Comparison of ENCODE assay signal across 20 cellular contexts in the genomic region with DNA sequence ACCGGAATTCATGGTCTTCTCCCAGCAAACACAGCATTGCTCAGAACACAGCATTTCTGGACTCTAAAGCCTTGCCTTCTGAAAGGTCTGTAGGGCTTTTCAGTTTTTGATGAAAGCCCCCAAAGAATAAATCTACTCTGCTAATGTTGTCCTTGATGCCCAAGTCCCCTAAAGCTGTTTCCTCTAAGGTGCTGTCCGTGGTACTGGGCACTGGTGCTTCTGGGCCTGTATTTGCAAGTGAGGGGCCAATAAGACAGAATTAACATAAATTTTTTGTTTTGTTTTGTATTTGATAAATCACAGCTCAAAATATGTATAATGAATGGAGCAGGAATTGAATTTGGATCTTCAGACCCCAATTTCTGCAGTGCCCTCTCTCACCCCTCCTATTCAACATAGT. TPM values are rescaled to one million over a fixed set of nuclear protein-coding genes. Genes with fewer than 3 reads are reported as not detected.
DNase-seq lines count a peak whose midpoint lies in the region; ATAC-seq and TF ChIP-seq lines count a peak whose summit lies in the region.
"Had no signal": no experiment of that assay in that cellular context is flagged by ENCODE, and none has a peak within 500 bp of the region (broad histone marks: within the 10 kb centered on the region; RNA-seq: fewer than 3 reads in every experiment).

No MANE protein-coding gene starts in this region.

- TF ChIP-seq POLR2A in IMR-90 (IDR thresholded peaks at IDR 0.05; ENCODE audit: low read depth, low read length) (no peak), suprapubic skin (IDR thresholded peaks at IDR 0.05) (no peak)

- H3K9me3 Mint-ChIP-seq in activated naive CD8-positive, alpha-beta T cell treated with anti-CD3 and anti-CD28 coated beads, Interleukin-2, amount 50 U/mL, for 24 hours, result peaks cover 4% of the 10 kb centered on the region

- H3K27me3 ChIP-seq in IMR-90 (ENCODE audit: control insufficient read depth, insufficient read depth, low read length), result no peaks in the 10 kb centered on the region
- no peaks in the 10 kb centered on the region for H3K27me3 ChIP-seq in adipocyte (replicated peaks; ENCODE audit: control insufficient read depth, insufficient read depth, low read length)
- H3K27me3 ChIP-seq in iPS DF 6.9 (ENCODE audit: control insufficient read depth, insufficient read depth, low read length), result no peaks in the 10 kb centered on the region
- H3K27me3 ChIP-seq in suprapubic skin, result peaks cover 12% of the 10 kb centered on the region
- H3K27me3 ChIP-seq: foreskin keratinocyte had no signal

- in situ Hi-C loops in Caki2 (cut with HindIII; ENCODE audit: low pct_unique_long_range_greater_than_20kb, low sequenced_read_pairs) (no loop called here), IMR-90 (cut with MboI; ENCODE audit: low sequenced_read_pairs) (no loop called here), KBM-7 (cut with MboI; ENCODE audit: low pct_unique_long_range_greater_than_20kb, low sequenced_read_pairs) (no loop called here)

- H3K36me3 Mint-ChIP-seq in activated naive CD8-positive, alpha-beta T cell treated with anti-CD3 and anti-CD28 coated beads, Interleukin-2, amount 50 U/mL, for 24 hours (ENCODE audit: low read depth), result no peaks in the 10 kb centered on the region

- dilution Hi-C loops in IMR-90 (cut with HindIII; ENCODE audit: low sequenced_read_pairs, unreplicated experiment), result no loop called here

- H4K8ac ChIP-seq in IMR-90 (ENCODE audit: low read depth in 2 of 2, low read length in 2 of 2), result no peak overlapping the region

- no peak overlapping the region for H4K91ac ChIP-seq in IMR-90 (ENCODE audit: insufficient read depth, low read depth, low read length)

- DNase-seq in Caki2 (ENCODE audit: low read depth) (peak; percentile 21), IMR-90 (peak; percentile 5), adipocyte (ENCODE audit: low read depth) (peak; percentile 1), iPS DF 6.9 (ENCODE audit: low read depth, low spot score) (peak; percentile 1), suprapubic skin (ENCODE audit: low spot score in 2 of 2) (no peak), KBM-7 (no peak), Ammon's horn (ENCODE audit: low spot score) (no peak)
- DNase-seq in activated naive CD8-positive, alpha-beta T cell treated with anti-CD3 and anti-CD28 coated beads, Interleukin-2, amount 50 U/mL, for 24 hours, result no peak
- DNase-seq: activated effector memory CD4-positive, alpha-beta T cell treated with Interleukin-2 at 50 U/mL for 16 hours; BE2C; DMS 273 treated with DMSO at 0.1 percent for 48 hours; foreskin keratinocyte; GOT3; midbrain; NCI-H1417 treated with DMSO at 0.1 percent for 48 hours; stimulated activated naive CD4-positive, alpha-beta T cell had no signal

- no peak overlapping the region for H2BK120ac ChIP-seq in IMR-90 (ENCODE audit: low read depth, low read length)

- no peak overlapping the region for H2BK15ac ChIP-seq in IMR-90 (ENCODE audit: low read depth, low read length)

- no peak overlapping the region for H3K56ac ChIP-seq in IMR-90 (ENCODE audit: extremely low read depth, insufficient read depth, low read length)

- no CpG with 5 or more reads among the region's 2 CpGs for WGBS in IMR-90 (ENCODE audit: extremely low coverage in 2 of 2, insufficient read length in 1 of 2), 2 experiments
- WGBS in iPS DF 6.9 (ENCODE audit: insufficient coverage, insufficient read length), result no CpG with 5 or more reads among the region's 2 CpGs
- WGBS in suprapubic skin, result 50% methylated on average over 2 of the region's 2 CpGs

- H2BK5ac ChIP-seq in IMR-90 (ENCODE audit: low read depth, low read length, poor library complexity, severe bottlenecking), result no peak overlapping the region

- H3K4me3 Mint-ChIP-seq in activated naive CD8-positive, alpha-beta T cell treated with anti-CD3 and anti-CD28 coated beads, Interleukin-2, amount 50 U/mL, for 24 hours, result no peak overlapping the region

- H3K27ac Mint-ChIP-seq in activated naive CD8-positive, alpha-beta T cell treated with anti-CD3 and anti-CD28 coated beads, Interleukin-2, amount 50 U/mL, for 24 hours, result no peak overlapping the region

- ATAC-seq in IMR-90 (ENCODE audit: low read depth), result no peak
- ATAC-seq in activated naive CD8-positive, alpha-beta T cell treated with anti-CD3 and anti-CD28 coated beads, Interleukin-2, amount 50 U/mL, for 24 hours, result no peak
- ATAC-seq: foreskin keratinocyte had no signal

- peaks cover 34% of the 10 kb centered on the region for H3K27me3 Mint-ChIP-seq in activated naive CD8-positive, alpha-beta T cell treated with anti-CD3 and anti-CD28 coated beads, Interleukin-2, amount 50 U/mL, for 24 hours

- no peaks in the 10 kb centered on the region for H3K79me1 ChIP-seq in IMR-90 (ENCODE audit: low read depth in 1 of 2, low read length in 2 of 2)

- H3K36me3 ChIP-seq in IMR-90 (ENCODE audit: control insufficient read depth, insufficient read depth, low read length) (no peaks in the 10 kb centered on the region), adipocyte (ENCODE audit: control insufficient read depth, insufficient read depth, low read length, severe bottlenecking) (no peaks in the 10 kb centered on the region), iPS DF 6.9 (ENCODE audit: control insufficient read depth, insufficient read depth, low read length) (no peaks in the 10 kb centered on the region), suprapubic skin (no peaks in the 10 kb centered on the region)
- H3K36me3 ChIP-seq: BE2C had no signal

- no peak overlapping the region for H3K4ac ChIP-seq in IMR-90 (ENCODE audit: low read depth, low read length)

- H4K20me1 ChIP-seq in IMR-90 (ENCODE audit: insufficient read depth, low read length), result no peaks in the 10 kb centered on the region

- H3K4me3 ChIP-seq in IMR-90 (ENCODE audit: insufficient read depth, low read depth, low read length), result no peak overlapping the region
- no peak overlapping the region for H3K4me3 ChIP-seq in adipocyte (ENCODE audit: low read length)
- H3K4me3 ChIP-seq in iPS DF 6.9 (ENCODE audit: low read length), result no peak overlapping the region
- H3K4me3 ChIP-seq in suprapubic skin, result no peak overlapping the region
- H3K4me3 ChIP-seq: skin epidermis had no signal

- no peak overlapping the region for H2AK9ac ChIP-seq in IMR-90 (replicated peaks; ENCODE audit: low read depth, low read length, poor library complexity)

- H2AFZ ChIP-seq in IMR-90 (replicated peaks; ENCODE audit: low read length, poor library complexity), result no peak overlapping the region

- H3K27ac ChIP-seq in IMR-90 (ENCODE audit: insufficient read depth, low read length) (no peak overlapping the region), iPS DF 6.9 (ENCODE audit: low read length) (no peak overlapping the region), suprapubic skin (no peak overlapping the region)
- H3K27ac ChIP-seq: foreskin keratinocyte, skin epidermis had no signal

- CTCF ChIA-PET in IMR-90 (lab: Yijun Ruan, JAX), result no interaction called here

- H2AK5ac ChIP-seq in IMR-90 (ENCODE audit: low read depth, low read length), result no peak overlapping the region

- H3K9ac ChIP-seq in IMR-90 (ENCODE audit: low read depth, low read length), result no peak overlapping the region
- no peak overlapping the region for H3K9ac ChIP-seq in adipocyte (ENCODE audit: low read length)

- intact Hi-C loops in IMR-90 (cut with micrococcal nuclease), result no loop called here

- no peak overlapping the region for H4K5ac ChIP-seq in IMR-90 (ENCODE audit: low read depth, low read length)

- no peak overlapping the region for H3K4me2 ChIP-seq in IMR-90 (ENCODE audit: low read depth, low read length)

- no peak overlapping the region for H3K18ac ChIP-seq in IMR-90 (ENCODE audit: low read depth, low read length)

- H3K4me1 Mint-ChIP-seq in activated naive CD8-positive, alpha-beta T cell treated with anti-CD3 and anti-CD28 coated beads, Interleukin-2, amount 50 U/mL, for 24 hours, result no peaks in the 10 kb centered on the region

- TF ChIP-seq RAD21 in IMR-90 (IDR thresholded peaks at IDR 0.05; ENCODE audit: low read length), result no peak

- POLR2A ChIA-PET in IMR-90 (lab: Charles Lee; ENCODE audit: unreplicated experiment), result no interaction called here

- H3K9me3 ChIP-seq in IMR-90 (ENCODE audit: control insufficient read depth, insufficient read depth, low read length) (no peaks in the 10 kb centered on the region), adipocyte (ENCODE audit: control insufficient read depth, low read length) (no peaks in the 10 kb centered on the region), iPS DF 6.9 (ENCODE audit: control insufficient read depth, insufficient read depth, low read length) (no peaks in the 10 kb centered on the region), suprapubic skin (no peaks in the 10 kb centered on the region)
- H3K9me3 ChIP-seq: BE2C had no signal

- no peaks in the 10 kb centered on the region for H3K9me1 ChIP-seq in IMR-90 (ENCODE audit: insufficient read depth, low read length)

- no peak overlapping the region for H2BK20ac ChIP-seq in IMR-90 (ENCODE audit: low read depth, low read length)

- no peak for TF ChIP-seq EP300 in suprapubic skin (IDR thresholded peaks at IDR 0.05)

- H3K4me1 ChIP-seq in IMR-90 (ENCODE audit: control insufficient read depth, insufficient read depth, low read length), result no peaks in the 10 kb centered on the region
- H3K4me1 ChIP-seq in adipocyte (ENCODE audit: control insufficient read depth, insufficient read depth, low read length), result no peaks in the 10 kb centered on the region
- no peaks in the 10 kb centered on the region for H3K4me1 ChIP-seq in iPS DF 6.9 (ENCODE audit: control insufficient read depth, insufficient read depth, low read length)
- no peaks in the 10 kb centered on the region for H3K4me1 ChIP-seq in suprapubic skin
- H3K4me1 ChIP-seq: BE2C, foreskin keratinocyte had no signal

- no peak overlapping the region for H3K23ac ChIP-seq in IMR-90 (ENCODE audit: low read depth, low read length)

- no peak overlapping the region for H3K14ac ChIP-seq in IMR-90 (replicated peaks; ENCODE audit: low read depth, low read length)

- no peak for TF ChIP-seq CTCF in IMR-90 (conservative IDR thresholded peaks at IDR 0.05; ENCODE audit: low read depth, low read length)
- no peak for TF ChIP-seq CTCF in suprapubic skin (IDR thresholded peaks at IDR 0.05)

- BruUV-seq in IMR-90 (replicated peaks; lab: Mats Ljungman, UMichigan), result no TSS peak

RNA-seq across cellular contexts. Expression of a gene that starts 12.1 kb away (rescaled TPM):
- not detected in 2 replicates for total RNA-seq in Caki2 (2014; rRNA removed; shearing (Covaris generic); ENCODE audit: low replicate concordance)
- not detected in 2 replicates for total RNA-seq in IMR-90 (2012; rRNA removed)
- polyA plus RNA-seq in IMR-90 (2012; rRNA removed), result not detected in 2 replicates
- not detected in 2 replicates for polyA plus RNA-seq in IMR-90 (2012; cell fraction: cytosol; rRNA removed)
- polyA plus RNA-seq in IMR-90 (2012; cell fraction: nucleus; rRNA removed; ENCODE audit: low replicate concordance), result not detected in 2 replicates
- not detected for total RNA-seq in suprapubic skin
- total RNA-seq: activated CD8-positive, alpha-beta memory T cell treated with anti-CD3 and anti-CD28 coated beads for 36 hours; foreskin keratinocyte; osteocyte; ureter had no signal
- polyA plus RNA-seq: foreskin keratinocyte had no signal

RNA-seq across cellular contexts. Expression of a gene that starts 50.3 kb away (rescaled TPM):
- 16.4 and 18.8 TPM in 2 replicates for total RNA-seq in Caki2 (2014; rRNA removed; shearing (Covaris generic); ENCODE audit: low replicate concordance)
- total RNA-seq in IMR-90 (2012; rRNA removed), result 5.7 and 6.9 TPM in 2 replicates
- 9.8 and 10.4 TPM in 2 replicates for polyA plus RNA-seq in IMR-90 (2012; rRNA removed)
- polyA plus RNA-seq in IMR-90 (2012; cell fraction: cytosol; rRNA removed), result 2.1 and 7.4 TPM in 2 replicates
- 4.5 and 4.9 TPM in 2 replicates for polyA plus RNA-seq in IMR-90 (2012; cell fraction: nucleus; rRNA removed; ENCODE audit: low replicate concordance)
- total RNA-seq in suprapubic skin, result 10 to 100 TPM in 2 of 4 donors, 1 to 10 TPM in 2; 7.5 to 14.5 (median 12.1) TPM

RNA-seq across cellular contexts. Expression of a gene that starts 57.6 kb away (rescaled TPM):
- total RNA-seq in Caki2 (2014; rRNA removed; shearing (Covaris generic); ENCODE audit: low replicate concordance), result 6.2 and 10.2 TPM in 2 replicates
- total RNA-seq in IMR-90 (2012; rRNA removed), result 2.7 and 4.2 TPM in 2 replicates
- polyA plus RNA-seq in IMR-90 (2012; rRNA removed), result 2.3 and 2.5 TPM in 2 replicates
- 1.8 and 1.9 TPM in 2 replicates for polyA plus RNA-seq in IMR-90 (2012; cell fraction: cytosol; rRNA removed)
- polyA plus RNA-seq in IMR-90 (2012; cell fraction: nucleus; rRNA removed; ENCODE audit: low replicate concordance), result 1.3 and 2.1 TPM in 2 replicates
- 1 to 10 TPM in 2 of 4 donors, under 1 TPM in 2; 0.80 to 2.4 (median 1.2) TPM for total RNA-seq in suprapubic skin

Comparison
In these comparisons a context has a peak if more than half of its experiments do, and no peak if none do; other contexts are left out.
1. DNase-seq: peak in Caki2 (single experiment), IMR-90 (single experiment), adipocyte (single experiment) and iPS DF 6.9 (single experiment); none in suprapubic skin (0 of 2), activated naive CD8-positive, alpha-beta T cell treated with anti-CD3 and anti-CD28 coated beads, Interleukin-2, amount 50 U/mL, for 24 hours (single experiment), KBM-7 (single experiment) and Ammon's horn (single experiment).